Comparison of ENCODE assay signal across 9 cellular contexts in genomic region chr3:52237006-52237658, GRCh38. TPM values are rescaled to one million over a fixed set of nuclear protein-coding genes. Genes with fewer than 3 reads are reported as not detected.
DNase-seq lines count a peak whose midpoint lies in the region; ATAC-seq and TF ChIP-seq lines count a peak whose summit lies in the region.
"Had no signal": no experiment of that assay in that cellular context is flagged by ENCODE, and none has a peak within 500 bp of the region (broad histone marks: within the 10 kb centered on the region; RNA-seq: fewer than 3 reads in every experiment).

No MANE protein-coding gene starts in this region.

- no peaks in the 10 kb centered on the region for H3K9me2 ChIP-seq in MM.1S (replicated peaks; ENCODE audit: insufficient read depth, low read length)

- no peak overlapping the region; the same call in 1 of the 2 replicates for H3K9ac ChIP-seq in MM.1S (ENCODE audit: low read length)

- H3K9me3 ChIP-seq in T-helper 17 cell (ENCODE audit: control insufficient read depth, low read length, poor library complexity, severe bottlenecking) (no peaks in the 10 kb centered on the region), sigmoid colon (no peaks in the 10 kb centered on the region), MM.1S (replicated peaks; ENCODE audit: insufficient read depth, low read length) (no peaks in the 10 kb centered on the region)

- H3K4me2 ChIP-seq in MM.1S (ENCODE audit: low read depth, low read length), result no peak overlapping the region

- TF ChIP-seq CTCF in GM12864 (IDR thresholded peaks at IDR 0.05; ENCODE audit: low read depth, low read length, missing control alignments) (no peak), foreskin fibroblast (IDR thresholded peaks at IDR 0.05; ENCODE audit: low read depth, low read length) (no peak), sigmoid colon (IDR thresholded peaks at IDR 0.05) (no peak), MM.1S (IDR thresholded peaks at IDR 0.05; ENCODE audit: low read length) (no peak)

- H3K79me2 ChIP-seq in MM.1S (ENCODE audit: low read length), result peaks cover 39% of the 10 kb centered on the region

- H3K4me1 ChIP-seq in sigmoid colon (peaks cover 0 to 75% (median 60%) of the 10 kb centered on the region in 4 donors), MM.1S (ENCODE audit: low read length) (peaks cover 33% of the 10 kb centered on the region)

- no peaks in the 10 kb centered on the region for H3K27me3 Mint-ChIP-seq in T-helper 17 cell

- WGBS in sigmoid colon, 2 donors, result 88 to 92% methylated on average over 6 of the region's 6 CpGs

- H3K4me3 ChIP-seq in GM12864 (ENCODE audit: low read depth, low read length) (peak overlapping the region; percentile 70), foreskin fibroblast (ENCODE audit: low read depth in 1 of 2, low read length in 2 of 2) (peak overlapping the region; percentile 61 to 99), sigmoid colon (peak overlapping the region; percentile 6 to 95 (median 85)), MM.1S (ENCODE audit: low read length) (no peak overlapping the region)

- H3F3A ChIP-seq in MM.1S (ENCODE audit: insufficient read depth, low read length), result peaks cover 12% of the 10 kb centered on the region

- no peak for TF ChIP-seq POLR2A in sigmoid colon (IDR thresholded peaks at IDR 0.05)

- peaks cover 54% of the 10 kb centered on the region for H3K4me1 Mint-ChIP-seq in T-helper 17 cell

- H3K4me3 Mint-ChIP-seq in T-helper 17 cell, result peak overlapping the region; percentile 97

- intact Hi-C loops in sigmoid colon (cut with DNase I), result no loop called here

- DNase-seq in GM12864 (ENCODE audit: low read depth), result no peak
- DNase-seq in T-helper 17 cell, result no peak
- DNase-seq in foreskin fibroblast, result no peak
- DNase-seq in sigmoid colon, result no peak
- DNase-seq in NCI-H510A (lab: John Stamatoyannopoulos, UW), result no peak
- no peak for DNase-seq in activated CD8-positive, alpha-beta memory T cell treated with anti-CD3 and anti-CD28 coated beads, Interleukin-2, amount 50 U/mL, for 48 hours
- DNase-seq in MM.1S, result no peak
- DNase-seq in COLO829 (ENCODE audit: low spot score), result no peak

- no peak overlapping the region for H2AFZ ChIP-seq in MM.1S (ENCODE audit: low read length)

- H3K27ac Mint-ChIP-seq in T-helper 17 cell, result peak overlapping the region; percentile 95

- TF ChIP-seq EP300 in sigmoid colon (IDR thresholded peaks at IDR 0.05), result no peak

- peaks cover 2% of the 10 kb centered on the region for H3K36me3 Mint-ChIP-seq in T-helper 17 cell (ENCODE audit: low read depth)

- no peaks in the 10 kb centered on the region for H4K20me1 ChIP-seq in MM.1S (ENCODE audit: insufficient read depth, low read length)

- H3K27ac ChIP-seq in sigmoid colon (peak overlapping the region; percentile 93 to 97 (median 94)), MM.1S (ENCODE audit: low read length) (no peak overlapping the region)

- no peak for ATAC-seq in T-helper 17 cell

- H3K27me3 ChIP-seq in sigmoid colon (no peaks in the 10 kb centered on the region), MM.1S (replicated peaks; ENCODE audit: insufficient read depth, low read length) (no peaks in the 10 kb centered on the region)

- H3K36me3 ChIP-seq in sigmoid colon (peaks cover 0 to 24% (median 6%) of the 10 kb centered on the region in 4 donors), MM.1S (replicated peaks; ENCODE audit: insufficient read depth, low read length) (no peaks in the 10 kb centered on the region)

RNA-seq across cellular contexts. Expression of gene TWF2, which starts 1.8 kb away (rescaled TPM):
- 10 to 100 TPM; 44.8 to 48.2 TPM for total RNA-seq in T-helper 17 cell
- total RNA-seq in sigmoid colon, result 10 to 100 TPM; 40.4 to 57.3 (median 50.8) TPM
- 10 to 100 TPM; 62.5 to 79.3 (median 65.3) TPM for polyA plus RNA-seq in sigmoid colon

RNA-seq across cellular contexts. Expression of gene PPM1M, which starts 8.4 kb away (rescaled TPM):
- total RNA-seq in T-helper 17 cell, result 10 to 100 TPM; 43.9 to 58.0 TPM
- total RNA-seq in sigmoid colon, result 10 to 100 TPM; 21.7 to 28.2 (median 24.8) TPM
- 10 to 100 TPM in 2 of 3 donors, 1 to 10 TPM in 1; 5.8 to 16.9 (median 11.4) TPM for polyA plus RNA-seq in sigmoid colon

RNA-seq across cellular contexts. Expression of gene TLR9, which starts 11.7 kb away (rescaled TPM):
- total RNA-seq in T-helper 17 cell, result under 1 TPM in 1 of 2 donors, not detected in 1; 0.42 TPM
- under 1 TPM in 2 of 4 donors, not detected in 2; 0.54 to 0.55 TPM for total RNA-seq in sigmoid colon
- under 1 TPM in 1 of 3 donors, not detected in 2; 0.98 TPM for polyA plus RNA-seq in sigmoid colon
- total RNA-seq: kidney epithelial cell had no signal

RNA-seq across cellular contexts. Expression of gene ALAS1, which starts 39.2 kb away (rescaled TPM):
- 10 to 100 TPM; 14.4 to 15.6 TPM for total RNA-seq in T-helper 17 cell
- 10 to 100 TPM; 23.2 to 27.3 (median 25.8) TPM for total RNA-seq in sigmoid colon
- 100 to 1,000 TPM in 1 of 3 donors, 10 to 100 TPM in 2; 70.7 to 121 (median 81.7) TPM for polyA plus RNA-seq in sigmoid colon

RNA-seq across cellular contexts. Expression of gene WDR82, which starts 41.3 kb away (rescaled TPM):
- 100 to 1,000 TPM; 109 to 114 TPM for total RNA-seq in T-helper 17 cell
- 10 to 100 TPM; 44.4 to 54.9 (median 48.0) TPM for total RNA-seq in sigmoid colon
- polyA plus RNA-seq in sigmoid colon, result 10 to 100 TPM; 22.2 to 50.2 (median 28.4) TPM
